In genomic region chr2:232480201-232481190, GRCh38 we compare ENCODE assay signal across 28 cellular contexts. TPM values are rescaled to one million over a fixed set of nuclear protein-coding genes. Genes with fewer than 3 reads are reported as not detected.
DNase-seq lines count a peak whose midpoint lies in the region; ATAC-seq lines count a peak whose summit lies in the region.
"Had no signal": no experiment of that assay in that cellular context is flagged by ENCODE, and none has a peak within 500 bp of the region (broad histone marks: within the 10 kb centered on the region; RNA-seq: fewer than 3 reads in every experiment).

No MANE protein-coding gene starts in this region.

- no peak overlapping the region for H4K8ac ChIP-seq in mesenchymal stem cell (ENCODE audit: low read length)

- no peak overlapping the region for H3K4ac ChIP-seq in mesenchymal stem cell (ENCODE audit: low read depth in 1 of 2, low read length in 2 of 2)

- no peak overlapping the region for H3K4me2 ChIP-seq in mesenchymal stem cell (ENCODE audit: low read length, poor library complexity, severe bottlenecking)

- H3K9ac ChIP-seq in mesenchymal stem cell (ENCODE audit: low read length) = no peak overlapping the region

- H2BK120ac ChIP-seq in mesenchymal stem cell (ENCODE audit: low read depth, low read length) = no peak overlapping the region

- no peak overlapping the region for H3K23ac ChIP-seq in mesenchymal stem cell (ENCODE audit: low read length in 2 of 2)

- H2BK12ac ChIP-seq in mesenchymal stem cell (ENCODE audit: low read length in 2 of 2) = no peak overlapping the region

- peak; percentile 6 for DNase-seq in activated CD8-positive, alpha-beta memory T cell treated with anti-CD3 and anti-CD28 coated beads, Interleukin-2, amount 50 U/mL, for 4 hours
- no peak for DNase-seq in activated CD8-positive, alpha-beta memory T cell treated with anti-CD3 and anti-CD28 coated beads for 24 hours
- no peak for DNase-seq in stimulated activated naive CD8-positive, alpha-beta T cell treated with anti-CD3 and anti-CD28 coated beads, Interleukin-15, amount 100 ng/mL, for 72 hours
- DNase-seq in stimulated activated naive CD8-positive, alpha-beta T cell treated with anti-CD3 and anti-CD28 coated beads, Interleukin-15, Interleukin-2, amounts not matched to agents 100 U/mL and 50 U/mL, for 24 hours = no peak
- DNase-seq in mesenchymal stem cell (no peak), NCI-H146 treated with DMSO at 0.1 percent for 48 hours (lab: John Stamatoyannopoulos, UW; ENCODE audit: unreplicated experiment) (no peak), NCI-H1048 (lab: John Stamatoyannopoulos, UW) (no peak)
- no peak for DNase-seq in stimulated activated CD4-positive, alpha-beta T cell treated with anti-CD3 and anti-CD28 coated beads, Interleukin-12 subunit alpha, Interleukin-12 subunit beta, amount 100 ng/mL, for 4 hours
- DNase-seq: activated CD4-positive, alpha-beta T cell treated with anti-CD3 and anti-CD28 coated beads, Interleukin-2, amount 50 U/mL, for 1 hour; AML-193; caudate nucleus; CD4-positive, alpha-beta memory T cell; cortex of kidney; effector memory CD4-positive, alpha-beta T cell; EL; KBM-7; NCI-H1105; NCI-H187 treated with DMSO at 0.1 percent for 48 hours; NCI-H2171; NCI-H510A had no signal

- no peak overlapping the region for H2BK15ac ChIP-seq in mesenchymal stem cell (ENCODE audit: low read depth, poor library complexity, severe bottlenecking)

- H2AFZ ChIP-seq in mesenchymal stem cell (ENCODE audit: low read depth, low read length) = no peak overlapping the region

- peak overlapping the region; percentile 31 for H4K91ac ChIP-seq in mesenchymal stem cell (ENCODE audit: low read length)

- WGBS in mesenchymal stem cell = 80% methylated on average over 23 of the region's 26 CpGs

- peak; percentile 7 for ATAC-seq in stimulated activated naive CD8-positive, alpha-beta T cell treated with anti-CD3 and anti-CD28 coated beads, Interleukin-15, amount 100 ng/mL, for 72 hours
- no peak for ATAC-seq in stimulated activated naive CD8-positive, alpha-beta T cell treated with anti-CD3 and anti-CD28 coated beads, Interleukin-15, Interleukin-2, amounts not matched to agents 100 U/mL and 50 U/mL, for 24 hours
- ATAC-seq: left lung; sciatic nerve; stimulated activated memory B cell treated with anti-CD40 and anti-IgM and Interleukin-4, amounts not matched to agents 10 μg/mL and 1 μg/mL and 100 μg/mL, for 72 hours; T-cell had no signal

- H3K4me1 ChIP-seq in mesenchymal stem cell (ENCODE audit: control insufficient read depth, insufficient read depth, low read depth, low read length) = no peaks in the 10 kb centered on the region

- no peak overlapping the region for H3K18ac ChIP-seq in mesenchymal stem cell (ENCODE audit: low read depth in 1 of 2, low read length in 2 of 2)

- no peak overlapping the region for H3K27ac ChIP-seq in mesenchymal stem cell (ENCODE audit: low read length, poor library complexity, severe bottlenecking)
- H3K27ac ChIP-seq: left lung, neutrophil had no signal

- H3K79me1 ChIP-seq in mesenchymal stem cell (replicated peaks; ENCODE audit: low read length, poor library complexity, severe bottlenecking) = no peaks in the 10 kb centered on the region

- no peak overlapping the region for H2AK5ac ChIP-seq in mesenchymal stem cell (ENCODE audit: low read length, severe bottlenecking)

- no peaks in the 10 kb centered on the region for H3K9me3 Mint-ChIP-seq in stimulated activated naive CD8-positive, alpha-beta T cell treated with anti-CD3 and anti-CD28 coated beads, Interleukin-15, amount 100 ng/mL, for 72 hours
- H3K9me3 Mint-ChIP-seq: CD4-positive, alpha-beta memory T cell; stimulated activated memory B cell treated with anti-CD40 and anti-IgM and Interleukin-4, amounts not matched to agents 10 μg/mL and 1 μg/mL and 100 μg/mL, for 72 hours; T-cell; type B pancreatic cell had no signal

- H3K4me1 Mint-ChIP-seq in stimulated activated naive CD8-positive, alpha-beta T cell treated with anti-CD3 and anti-CD28 coated beads, Interleukin-15, amount 100 ng/mL, for 72 hours = peaks cover 5% of the 10 kb centered on the region

- peaks cover 50% of the 10 kb centered on the region for H3K27me3 Mint-ChIP-seq in stimulated activated naive CD8-positive, alpha-beta T cell treated with anti-CD3 and anti-CD28 coated beads, Interleukin-15, amount 100 ng/mL, for 72 hours

- no peak overlapping the region for H3K4me3 Mint-ChIP-seq in stimulated activated naive CD8-positive, alpha-beta T cell treated with anti-CD3 and anti-CD28 coated beads, Interleukin-15, amount 100 ng/mL, for 72 hours
- H3K4me3 Mint-ChIP-seq: CD4-positive, alpha-beta memory T cell; stimulated activated memory B cell treated with anti-CD40 and anti-IgM and Interleukin-4, amounts not matched to agents 10 μg/mL and 1 μg/mL and 100 μg/mL, for 72 hours; T-cell; type B pancreatic cell had no signal

- no peaks in the 10 kb centered on the region for H3K9me3 ChIP-seq in mesenchymal stem cell (ENCODE audit: control insufficient read depth, low read length)
- H3K9me3 ChIP-seq: left lung, neutrophil had no signal

- no peak overlapping the region for H2BK5ac ChIP-seq in mesenchymal stem cell (ENCODE audit: low read depth, low read length, poor library complexity, severe bottlenecking)

- H3K14ac ChIP-seq in mesenchymal stem cell (ENCODE audit: low read length in 2 of 2) = no peak overlapping the region

- H3K27me3 ChIP-seq in mesenchymal stem cell (ENCODE audit: control insufficient read depth in 1 of 2, insufficient read depth in 1 of 2, low read length in 2 of 2) = peaks cover 77 to 82% of the 10 kb centered on the region in 2 experiments

- no peaks in the 10 kb centered on the region for H3K36me3 ChIP-seq in mesenchymal stem cell (ENCODE audit: control insufficient read depth in 1 of 2, insufficient read depth in 2 of 2, low read depth in 1 of 2, low read length in 2 of 2)
- H3K36me3 ChIP-seq: left lung, neutrophil had no signal

- H3K27ac Mint-ChIP-seq in stimulated activated naive CD8-positive, alpha-beta T cell treated with anti-CD3 and anti-CD28 coated beads, Interleukin-15, amount 100 ng/mL, for 72 hours = no peak overlapping the region
- H3K27ac Mint-ChIP-seq: CD4-positive, alpha-beta memory T cell; progenitor cell of endocrine pancreas; stimulated activated memory B cell treated with anti-CD40 and anti-IgM and Interleukin-4, amounts not matched to agents 10 μg/mL and 1 μg/mL and 100 μg/mL, for 72 hours; T-cell; type B pancreatic cell had no signal

- no peak overlapping the region for H3K4me3 ChIP-seq in mesenchymal stem cell (ENCODE audit: insufficient read depth in 1 of 2, low read depth in 1 of 2, low read length in 2 of 2)
- H3K4me3 ChIP-seq: left lung had no signal

RNA-seq across cellular contexts. Expression of gene ECEL1, which starts 7.1 kb away (rescaled TPM):
- not detected for polyA plus RNA-seq in mesenchymal stem cell (2013, experiment 1 of 2)
- not detected for polyA plus RNA-seq in mesenchymal stem cell (2013, experiment 2 of 2)
- polyA plus RNA-seq: CD4-positive, alpha-beta memory T cell had no signal

RNA-seq across cellular contexts. Expression of gene ALPI, which starts 24.5 kb away (rescaled TPM):
- polyA plus RNA-seq in mesenchymal stem cell (2013, experiment 1 of 2) = not detected
- polyA plus RNA-seq in mesenchymal stem cell (2013, experiment 2 of 2) = not detected
- polyA plus RNA-seq: CD4-positive, alpha-beta memory T cell had no signal

RNA-seq across cellular contexts. Expression of gene PRSS56, which starts 39.7 kb away (rescaled TPM):
- polyA plus RNA-seq in mesenchymal stem cell (2013, experiment 1 of 2) = not detected
- not detected for polyA plus RNA-seq in mesenchymal stem cell (2013, experiment 2 of 2)
- polyA plus RNA-seq: adipose tissue; CD4-positive, alpha-beta memory T cell had no signal

RNA-seq across cellular contexts. Expression of gene CHRND, which starts 45.5 kb away (rescaled TPM):
- not detected for polyA plus RNA-seq in mesenchymal stem cell (2013, experiment 1 of 2)
- polyA plus RNA-seq in mesenchymal stem cell (2013, experiment 2 of 2) = not detected
- polyA plus RNA-seq: CD4-positive, alpha-beta memory T cell had no signal

RNA-seq across cellular contexts. Expression of gene CHRNG, which starts 59.0 kb away (rescaled TPM):
- polyA plus RNA-seq in mesenchymal stem cell (2013, experiment 1 of 2) = not detected
- not detected for polyA plus RNA-seq in mesenchymal stem cell (2013, experiment 2 of 2)
- polyA plus RNA-seq: adipose tissue; CD4-positive, alpha-beta memory T cell had no signal
